Comparison of ENCODE assay signal across 8 cellular contexts in the genomic region with DNA sequence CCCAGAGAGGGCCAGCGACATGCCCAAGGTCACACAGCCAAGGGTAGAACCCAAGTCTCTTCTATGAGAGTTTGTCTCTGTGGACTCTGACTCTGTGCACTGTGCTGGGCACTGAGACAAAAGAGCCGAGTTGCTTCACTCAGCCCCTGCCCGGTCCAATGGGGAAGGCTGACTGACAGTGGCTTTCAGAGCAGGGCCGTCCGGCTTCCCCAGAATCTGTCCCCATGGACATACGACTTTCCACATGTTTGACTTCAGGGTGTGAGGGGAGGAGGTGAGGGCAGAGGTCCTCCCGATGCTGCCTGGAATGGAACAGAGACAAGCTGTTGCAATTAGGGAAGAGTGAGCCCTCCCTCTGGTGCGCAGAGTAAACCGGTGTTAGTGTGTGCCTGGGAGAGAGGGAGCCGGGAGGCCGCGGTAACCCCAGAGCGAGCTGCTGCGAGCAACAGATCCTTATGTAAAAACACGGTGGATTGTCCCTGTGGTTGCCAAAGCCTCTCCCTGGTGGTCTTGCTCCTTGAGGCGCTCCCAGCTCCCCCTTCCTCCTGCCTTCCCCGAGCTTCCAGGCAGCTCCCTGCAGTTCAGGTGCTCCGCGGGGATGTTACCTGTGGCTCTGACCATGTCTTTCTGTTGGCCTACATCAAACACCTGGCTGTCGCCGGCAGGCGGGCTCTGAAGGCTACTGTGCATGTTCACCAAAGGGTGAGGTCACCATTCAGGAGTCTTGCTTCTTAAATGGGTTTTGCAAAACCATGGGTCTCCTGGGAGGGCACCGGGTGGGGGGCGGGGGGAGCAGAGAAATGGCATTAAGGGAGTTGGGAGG. TPM values are rescaled to one million over a fixed set of nuclear protein-coding genes. Genes with fewer than 3 reads are reported as not detected.
DNase-seq lines count a peak whose midpoint lies in the region; ATAC-seq and TF ChIP-seq lines count a peak whose summit lies in the region.

No MANE protein-coding gene starts in this region.

- no peaks in the 10 kb centered on the region for H3K36me3 Mint-ChIP-seq in chondrocyte (ENCODE audit: low read depth)
- H3K36me3 Mint-ChIP-seq in type B pancreatic cell, result no peaks in the 10 kb centered on the region
- no peaks in the 10 kb centered on the region for H3K36me3 Mint-ChIP-seq in activated CD4-positive, alpha-beta memory T cell treated with anti-CD3 and anti-CD28 coated beads for 36 hours

- H3K27ac Mint-ChIP-seq in chondrocyte (ENCODE audit: unreplicated experiment) (peak overlapping the region; percentile 46), type B pancreatic cell (peak overlapping the region; percentile 56)
- no peak overlapping the region for H3K27ac Mint-ChIP-seq in activated CD4-positive, alpha-beta memory T cell treated with anti-CD3 and anti-CD28 coated beads for 36 hours

- H3K27me3 ChIP-seq in AG04450 (ENCODE audit: control insufficient read depth, insufficient read depth, low read length) (no peaks in the 10 kb centered on the region), Karpas-422 (ENCODE audit: low read length) (peaks cover 5% of the 10 kb centered on the region; the same call in 1 of the 2 replicates), lower lobe of right lung (ENCODE audit: low read depth) (peaks cover 31% of the 10 kb centered on the region)

- intact Hi-C loops in lower lobe of right lung (cut with DNase I), result no loop called here
- intact Hi-C loops in activated CD4-positive, alpha-beta memory T cell treated with anti-CD3 and anti-CD28 coated beads for 36 hours (cut with micrococcal nuclease), result loop anchor here (10.0 kb wide), 1 partner anchor 91 kb away; no protein-coding TSS in a partner anchor

- H3K36me3 ChIP-seq in Karpas-422 (ENCODE audit: insufficient read depth, low read length), result no peaks in the 10 kb centered on the region
- H3K36me3 ChIP-seq in lower lobe of right lung, result no peaks in the 10 kb centered on the region

- H3K4me1 ChIP-seq in Karpas-422 (ENCODE audit: low read length), result peaks cover 41% of the 10 kb centered on the region
- H3K4me1 ChIP-seq in lower lobe of right lung, result peaks cover 58% of the 10 kb centered on the region

- H3K27ac ChIP-seq in AG04450 (ENCODE audit: low read depth, low read length) (peak overlapping the region; percentile 61), Karpas-422 (ENCODE audit: low read length) (no peak overlapping the region), lower lobe of right lung (peak overlapping the region; percentile 85)

- TF ChIP-seq CTCF in AG04450 (IDR thresholded peaks at IDR 0.05; ENCODE audit: low read depth, low read length) (no peak), chondrocyte (IDR thresholded peaks at IDR 0.05) (no peak), lower lobe of right lung (IDR thresholded peaks at IDR 0.05) (no peak), type B pancreatic cell (conservative IDR thresholded peaks at IDR 0.05) (no peak)

- ATAC-seq in lower lobe of right lung, result peak; percentile 2 to 29

- no peaks in the 10 kb centered on the region for H3K9me2 ChIP-seq in Karpas-422 (replicated peaks; ENCODE audit: insufficient read depth, low read length)

- no peak for DNase-seq in AG04450 (ENCODE audit: low read depth, low spot score)
- peak; percentile 73 for DNase-seq in Karpas-422
- DNase-seq in chondrocyte (ENCODE audit: low spot score), result no peak
- DNase-seq in lower lobe of right lung, result peak; percentile 58
- no peak for DNase-seq in type B pancreatic cell (ENCODE audit: extremely low spot score, unreplicated experiment)
- DNase-seq in NAMALWA (ENCODE audit: low spot score), result no peak
- DNase-seq in activated CD4-positive, alpha-beta memory T cell treated with anti-CD3 and anti-CD28 coated beads for 36 hours, result no peak
- no peak for DNase-seq in cerebellum (ENCODE audit: low spot score)

- CTCF ChIA-PET in AG04450 (lab: Charles Lee), result interaction anchor here (0.6 to 1.9 kb wide), 3 partner anchors 94 to 132 kb away, joined by 4 to 13 read pairs (median 4); no protein-coding TSS in a partner anchor
- CTCF ChIA-PET in activated CD4-positive, alpha-beta memory T cell treated with anti-CD3 and anti-CD28 coated beads for 36 hours (lab: Charles Lee), result no interaction called here

- H3K4me1 Mint-ChIP-seq in chondrocyte (ENCODE audit: low read depth), result peaks cover 49% of the 10 kb centered on the region
- peaks cover 26% of the 10 kb centered on the region for H3K4me1 Mint-ChIP-seq in type B pancreatic cell (ENCODE audit: unreplicated experiment)
- H3K4me1 Mint-ChIP-seq in activated CD4-positive, alpha-beta memory T cell treated with anti-CD3 and anti-CD28 coated beads for 36 hours (ENCODE audit: low read depth), result no peaks in the 10 kb centered on the region

- H3K4me3 Mint-ChIP-seq in chondrocyte (ENCODE audit: unreplicated experiment) (peak overlapping the region; percentile 87), type B pancreatic cell (peak overlapping the region; percentile 90)
- H3K4me3 Mint-ChIP-seq in activated CD4-positive, alpha-beta memory T cell treated with anti-CD3 and anti-CD28 coated beads for 36 hours, result no peak overlapping the region

- no peaks in the 10 kb centered on the region for H3K79me2 ChIP-seq in Karpas-422 (ENCODE audit: low read length)

- POLR2A ChIA-PET in AG04450 (lab: Yijun Ruan, JAX), result interaction anchor here (0.6 kb wide), 1 partner anchor 47 kb away, joined by 3 read pairs; no protein-coding TSS in a partner anchor
- POLR2A ChIA-PET in activated CD4-positive, alpha-beta memory T cell treated with anti-CD3 and anti-CD28 coated beads for 36 hours (lab: Charles Lee), result no interaction called here

- H2AFZ ChIP-seq in Karpas-422 (ENCODE audit: low read length), result no peak overlapping the region

- no peaks in the 10 kb centered on the region for H3K9me3 Mint-ChIP-seq in chondrocyte (ENCODE audit: low read depth)
- no peaks in the 10 kb centered on the region for H3K9me3 Mint-ChIP-seq in type B pancreatic cell
- no peaks in the 10 kb centered on the region for H3K9me3 Mint-ChIP-seq in activated CD4-positive, alpha-beta memory T cell treated with anti-CD3 and anti-CD28 coated beads for 36 hours

- H3K27me3 Mint-ChIP-seq in chondrocyte (ENCODE audit: low read depth), result no peaks in the 10 kb centered on the region
- H3K27me3 Mint-ChIP-seq in type B pancreatic cell, result peaks cover 41% of the 10 kb centered on the region
- peaks cover 43% of the 10 kb centered on the region for H3K27me3 Mint-ChIP-seq in activated CD4-positive, alpha-beta memory T cell treated with anti-CD3 and anti-CD28 coated beads for 36 hours

- peak overlapping the region; percentile 1; the same call in 1 of the 2 replicates for H3K9ac ChIP-seq in Karpas-422 (ENCODE audit: low read length)

- no peaks in the 10 kb centered on the region for H3K9me3 ChIP-seq in AG04450 (ENCODE audit: control insufficient read depth, insufficient read depth, low read length)
- no peaks in the 10 kb centered on the region for H3K9me3 ChIP-seq in Karpas-422 (ENCODE audit: low read length)
- H3K9me3 ChIP-seq in lower lobe of right lung, result no peaks in the 10 kb centered on the region

- H4K20me1 ChIP-seq in Karpas-422 (ENCODE audit: insufficient read depth, low read depth, low read length), result peaks cover 3% of the 10 kb centered on the region; the same call in 1 of the 2 replicates

- H3K4me2 ChIP-seq in Karpas-422 (ENCODE audit: low read depth, low read length, poor library complexity, severe bottlenecking), result peak overlapping the region; percentile 69

- H3K4me3 ChIP-seq in AG04450 (ENCODE audit: low read depth, low read length), result peak overlapping the region; percentile 86
- H3K4me3 ChIP-seq in Karpas-422 (ENCODE audit: low read length), result peak overlapping the region; percentile 42; the same call in 1 of the 2 replicates
- H3K4me3 ChIP-seq in lower lobe of right lung, result peak overlapping the region; percentile 65

RNA-seq across cellular contexts. Expression of a gene that starts 0.7 kb away (rescaled TPM):
- polyA plus RNA-seq in AG04450 (2011; rRNA removed), result 21.2 and 27.7 TPM in 2 replicates
- polyA minus RNA-seq in AG04450 (2011; rRNA and poly(A)+ RNA removed), result 15.5 and 20.6 TPM in 2 replicates
- 0.30 and 0.36 TPM in 2 replicates for total RNA-seq in Karpas-422 (2014; rRNA removed; shearing (Covaris generic); ENCODE audit: low replicate concordance)
- total RNA-seq in chondrocyte (16.2 to 25.6 TPM (median 24.9 TPM) in 3 replicates), lower lobe of right lung (130 TPM), type B pancreatic cell (ENCODE audit: low replicate concordance) (11.4 and 12.3 TPM in 2 replicates), cerebellum (8.0 TPM)
- total RNA-seq in activated CD4-positive, alpha-beta memory T cell treated with anti-CD3 and anti-CD28 coated beads for 36 hours, result not detected

Comparison
In these comparisons a context has a peak if more than half of its experiments do, and no peak if none do; other contexts are left out.
1. DNase-seq: peak in Karpas-422 (single experiment) and lower lobe of right lung (single experiment); none in AG04450 (single experiment), chondrocyte (single experiment), type B pancreatic cell (single experiment), NAMALWA (single experiment), activated CD4-positive, alpha-beta memory T cell treated with anti-CD3 and anti-CD28 coated beads for 36 hours (single experiment) and cerebellum (single experiment).
2. Peak in every context shown above with its lines, with median percentiles within 50 percentile points of each other: H3K4me3 ChIP-seq.